Comparison of ENCODE assay signal across 20 cellular contexts in genomic region chr7:100449190-100449795, GRCh38. TPM values are rescaled to one million over a fixed set of nuclear protein-coding genes. Genes with fewer than 3 reads are reported as not detected.
DNase-seq lines count a peak whose midpoint lies in the region; ATAC-seq and TF ChIP-seq lines count a peak whose summit lies in the region.
"Had no signal": no experiment of that assay in that cellular context is flagged by ENCODE, and none has a peak within 500 bp of the region (broad histone marks: within the 10 kb centered on the region; RNA-seq: fewer than 3 reads in every experiment).

No MANE protein-coding gene starts in this region.

- H3K23ac ChIP-seq in mesenchymal stem cell (ENCODE audit: low read length in 2 of 2): no peak overlapping the region

- peak overlapping the region; percentile 70 for H2BK15ac ChIP-seq in mesenchymal stem cell (ENCODE audit: low read depth, poor library complexity, severe bottlenecking)

- H3K4me3 ChIP-seq in heart right ventricle: peak overlapping the region in 3 of 10 donors; percentile 50 to 67 (median 60)
- no peak overlapping the region for H3K4me3 ChIP-seq in mesenchymal stem cell (ENCODE audit: insufficient read depth in 1 of 2, low read depth in 1 of 2, low read length in 2 of 2)
- no peak overlapping the region for H3K4me3 ChIP-seq in left lung

- no peak overlapping the region for H2BK5ac ChIP-seq in mesenchymal stem cell (ENCODE audit: low read depth, low read length, poor library complexity, severe bottlenecking)

- H3K9ac ChIP-seq in mesenchymal stem cell (ENCODE audit: low read length): peak overlapping the region; percentile 22

- no peak overlapping the region for H2BK12ac ChIP-seq in mesenchymal stem cell (ENCODE audit: low read length in 2 of 2)

- no peak overlapping the region for H3K14ac ChIP-seq in mesenchymal stem cell (ENCODE audit: low read length in 2 of 2)

- no peak overlapping the region for H2AK5ac ChIP-seq in mesenchymal stem cell (ENCODE audit: low read length, severe bottlenecking)

- no peak overlapping the region for H3K18ac ChIP-seq in mesenchymal stem cell (ENCODE audit: low read depth in 1 of 2, low read length in 2 of 2)

- no peaks in the 10 kb centered on the region for H3K9me3 ChIP-seq in heart right ventricle
- H3K9me3 ChIP-seq in mesenchymal stem cell (ENCODE audit: control insufficient read depth, low read length): no peaks in the 10 kb centered on the region
- H3K9me3 ChIP-seq in left lung: no peaks in the 10 kb centered on the region
- H3K9me3 ChIP-seq: upper lobe of right lung had no signal

- no peaks in the 10 kb centered on the region for H3K27me3 Mint-ChIP-seq in activated T-helper 1 cell treated with anti-CD3 and anti-CD28 coated beads, Interleukin-12 subunit alpha, Interleukin-12 subunit beta, Interleukin-2, Interleukin-4 antibody, amounts not matched to agents 30 ng/mL and 10 ng/mL and 1 ng/mL, durations not matched to agents 14 hours and 24 hours and 36 hours (ENCODE audit: insufficient read depth)
- no peaks in the 10 kb centered on the region for H3K27me3 Mint-ChIP-seq in type B pancreatic cell
- H3K27me3 Mint-ChIP-seq: stimulated activated naive CD8-positive, alpha-beta T cell treated with anti-CD3 and anti-CD28 coated beads, Interleukin-15, Interleukin-2, amounts not matched to agents 100 ng/mL and 50 ng/mL, for 24 hours had no signal

- H3K36me3 Mint-ChIP-seq in activated T-helper 1 cell treated with anti-CD3 and anti-CD28 coated beads, Interleukin-12 subunit alpha, Interleukin-12 subunit beta, Interleukin-2, Interleukin-4 antibody, amounts not matched to agents 30 ng/mL and 10 ng/mL and 1 ng/mL, durations not matched to agents 14 hours and 24 hours and 36 hours (ENCODE audit: low read depth): no peaks in the 10 kb centered on the region
- H3K36me3 Mint-ChIP-seq in type B pancreatic cell: no peaks in the 10 kb centered on the region

- peaks cover 17% of the 10 kb centered on the region for H3K4me1 Mint-ChIP-seq in activated T-helper 1 cell treated with anti-CD3 and anti-CD28 coated beads, Interleukin-12 subunit alpha, Interleukin-12 subunit beta, Interleukin-2, Interleukin-4 antibody, amounts not matched to agents 30 ng/mL and 10 ng/mL and 1 ng/mL, durations not matched to agents 14 hours and 24 hours and 36 hours (ENCODE audit: low read depth)
- H3K4me1 Mint-ChIP-seq in type B pancreatic cell (ENCODE audit: unreplicated experiment): peaks cover 3% of the 10 kb centered on the region

- H3K9me3 Mint-ChIP-seq in activated T-helper 1 cell treated with anti-CD3 and anti-CD28 coated beads, Interleukin-12 subunit alpha, Interleukin-12 subunit beta, Interleukin-2, Interleukin-4 antibody, amounts not matched to agents 30 ng/mL and 10 ng/mL and 1 ng/mL, durations not matched to agents 14 hours and 24 hours and 36 hours: no peaks in the 10 kb centered on the region
- H3K9me3 Mint-ChIP-seq in type B pancreatic cell: no peaks in the 10 kb centered on the region
- H3K9me3 Mint-ChIP-seq: stimulated activated naive CD8-positive, alpha-beta T cell treated with anti-CD3 and anti-CD28 coated beads, Interleukin-15, Interleukin-2, amounts not matched to agents 100 ng/mL and 50 ng/mL, for 24 hours; T-helper 1 cell treated with Interleukin-12 subunit alpha and Interleukin-12 subunit beta and Interleukin-4 antibody, amounts not matched to agents 30 μg/mL and 1 μg/mL, for 36 hours had no signal

- DNase-seq in heart right ventricle (no peak), Right ventricle myocardium superior (no peak), mesenchymal stem cell (no peak), type B pancreatic cell (ENCODE audit: extremely low spot score, unreplicated experiment) (no peak), LoVo (ENCODE audit: low spot score) (no peak), left lung (no peak), D341Med (ENCODE audit: low spot score) (no peak)
- DNase-seq in activated T-helper 1 cell treated with anti-CD3 and anti-CD28 coated beads, Interleukin-12 subunit alpha, Interleukin-12 subunit beta, Interleukin-2, Interleukin-4 antibody, amounts not matched to agents 30 ng/mL and 10 ng/mL and 1 ng/mL, durations not matched to agents 14 hours and 24 hours and 36 hours (ENCODE audit: low spot score): no peak
- DNase-seq: ACHN; activated naive CD4-positive, alpha-beta T cell treated with Interleukin-2 at 50 U/mL for 16 hours; DMS53; GM23248; kidney glomerular epithelial cell; NCI-H1417; NCI-H526 treated with DMSO at 0.1 percent for 48 hours; upper lobe of right lung had no signal

- no peak overlapping the region for H3K4me2 ChIP-seq in mesenchymal stem cell (ENCODE audit: low read length, poor library complexity, severe bottlenecking)

- H3K27me3 ChIP-seq in heart right ventricle (no peaks in the 10 kb centered on the region), mesenchymal stem cell (ENCODE audit: control insufficient read depth in 1 of 2, insufficient read depth in 1 of 2, low read length in 2 of 2) (no peaks in the 10 kb centered on the region), left lung (no peaks in the 10 kb centered on the region)
- H3K27me3 ChIP-seq: upper lobe of right lung had no signal

- no peak overlapping the region for H3K27ac Mint-ChIP-seq in activated T-helper 1 cell treated with anti-CD3 and anti-CD28 coated beads, Interleukin-12 subunit alpha, Interleukin-12 subunit beta, Interleukin-2, Interleukin-4 antibody, amounts not matched to agents 30 ng/mL and 10 ng/mL and 1 ng/mL, durations not matched to agents 14 hours and 24 hours and 36 hours
- no peak overlapping the region for H3K27ac Mint-ChIP-seq in type B pancreatic cell
- H3K27ac Mint-ChIP-seq: T-helper 1 cell treated with Interleukin-12 subunit alpha and Interleukin-12 subunit beta and Interleukin-4 antibody, amounts not matched to agents 30 μg/mL and 1 μg/mL, for 36 hours had no signal

- H3K4me1 ChIP-seq in heart right ventricle (peaks cover 0 to 32% (median 22%) of the 10 kb centered on the region in 9 donors), mesenchymal stem cell (ENCODE audit: control insufficient read depth, insufficient read depth, low read depth, low read length) (peaks cover 21% of the 10 kb centered on the region), left lung (peaks cover 0 to 37% of the 10 kb centered on the region in 2 donors)

- H4K91ac ChIP-seq in mesenchymal stem cell (ENCODE audit: low read length): no peak overlapping the region

- no peaks in the 10 kb centered on the region for H3K79me1 ChIP-seq in mesenchymal stem cell (replicated peaks; ENCODE audit: low read length, poor library complexity, severe bottlenecking)

- H2BK120ac ChIP-seq in mesenchymal stem cell (ENCODE audit: low read depth, low read length): no peak overlapping the region

- H3K27ac ChIP-seq in heart right ventricle: peak overlapping the region in 7 of 10 donors; percentile 88 to 94 (median 90)
- H3K27ac ChIP-seq in mesenchymal stem cell (ENCODE audit: low read length, poor library complexity, severe bottlenecking): no peak overlapping the region
- no peak overlapping the region for H3K27ac ChIP-seq in left lung
- H3K27ac ChIP-seq: coronary artery, GM23248, upper lobe of right lung had no signal

- 86% methylated on average over 13 of the region's 13 CpGs for WGBS in heart right ventricle, 2 donors
- WGBS in mesenchymal stem cell: 94% methylated on average over 13 of the region's 13 CpGs

- H2AFZ ChIP-seq in mesenchymal stem cell (ENCODE audit: low read depth, low read length): no peak overlapping the region

- H3K36me3 ChIP-seq in heart right ventricle (no peaks in the 10 kb centered on the region), mesenchymal stem cell (ENCODE audit: control insufficient read depth in 1 of 2, insufficient read depth in 2 of 2, low read depth in 1 of 2, low read length in 2 of 2) (no peaks in the 10 kb centered on the region), left lung (no peaks in the 10 kb centered on the region)
- H3K36me3 ChIP-seq: upper lobe of right lung had no signal

- intact Hi-C loops in heart right ventricle (cut with DNase I) (no loop called here), Right ventricle myocardium superior (cut with DNase I) (no loop called here), left lung (cut with DNase I) (no loop called here)
- intact Hi-C loops in activated T-helper 1 cell treated with anti-CD3 and anti-CD28 coated beads, Interleukin-12 subunit alpha, Interleukin-12 subunit beta, Interleukin-2, Interleukin-4 antibody, amounts not matched to agents 30 ng/mL and 10 ng/mL and 1 ng/mL, durations not matched to agents 14 hours and 24 hours and 36 hours (cut with micrococcal nuclease): no loop called here

- ATAC-seq in heart right ventricle (no peak), Right ventricle myocardium superior (ENCODE audit: poor library complexity) (no peak), left lung (no peak)
- ATAC-seq: upper lobe of right lung had no signal

- peak overlapping the region; percentile 22 for H3K4me3 Mint-ChIP-seq in activated T-helper 1 cell treated with anti-CD3 and anti-CD28 coated beads, Interleukin-12 subunit alpha, Interleukin-12 subunit beta, Interleukin-2, Interleukin-4 antibody, amounts not matched to agents 30 ng/mL and 10 ng/mL and 1 ng/mL, durations not matched to agents 14 hours and 24 hours and 36 hours
- peak overlapping the region; percentile 47 for H3K4me3 Mint-ChIP-seq in type B pancreatic cell
- H3K4me3 Mint-ChIP-seq: CD14-positive monocyte had no signal

- no peak overlapping the region for H3K4ac ChIP-seq in mesenchymal stem cell (ENCODE audit: low read depth in 1 of 2, low read length in 2 of 2)

- TF ChIP-seq CTCF in heart right ventricle (IDR thresholded peaks at IDR 0.05) (no peak), type B pancreatic cell (conservative IDR thresholded peaks at IDR 0.05) (no peak), left lung (IDR thresholded peaks at IDR 0.05) (no peak)

- peak overlapping the region; percentile 82 for H4K8ac ChIP-seq in mesenchymal stem cell (ENCODE audit: low read length)

RNA-seq across cellular contexts. Expression of gene PPP1R35, which starts 13.0 kb away (rescaled TPM):
- 10 to 100 TPM in 7 of 10 donors, 1 to 10 TPM in 3; 7.5 to 18.2 (median 11.3) TPM for total RNA-seq in heart right ventricle
- 10 to 100 TPM; 30.3 to 60.4 TPM for polyA plus RNA-seq in heart right ventricle
- total RNA-seq in Right ventricle myocardium superior: 10.9 TPM
- 57.6 and 58.6 TPM in 2 replicates for total RNA-seq in activated T-helper 1 cell treated with anti-CD3 and anti-CD28 coated beads, Interleukin-12 subunit alpha, Interleukin-12 subunit beta, Interleukin-2, Interleukin-4 antibody, amounts not matched to agents 30 ng/mL and 10 ng/mL and 1 ng/mL, durations not matched to agents 14 hours and 24 hours and 36 hours
- 45.2 TPM for polyA plus RNA-seq in mesenchymal stem cell (2013, experiment 1 of 2)
- polyA plus RNA-seq in mesenchymal stem cell (2013, experiment 2 of 2): 47.7 TPM
- total RNA-seq in type B pancreatic cell (ENCODE audit: low replicate concordance): 31.4 and 33.8 TPM in 2 replicates
- 10 to 100 TPM; 22.7 to 27.0 TPM for total RNA-seq in left lung

RNA-seq across cellular contexts. Expression of gene SPACDR, which starts 14.8 kb away (rescaled TPM):
- total RNA-seq in heart right ventricle (1 to 10 TPM in 2 of 10 donors, under 1 TPM in 4, not detected in 4; 0.28 to 1.1 (median 0.54) TPM), Right ventricle myocardium superior (0.81 TPM), type B pancreatic cell (ENCODE audit: low replicate concordance) (1.4 and 2.8 TPM in 2 replicates), left lung (1 to 10 TPM in 1 of 2 donors, under 1 TPM in 1; 0.41 to 1.9 TPM)
- 1 to 10 TPM in 1 of 2 donors, under 1 TPM in 1; 0.93 to 1.3 TPM for polyA plus RNA-seq in heart right ventricle
- 2.8 and 2.9 TPM in 2 replicates for total RNA-seq in activated T-helper 1 cell treated with anti-CD3 and anti-CD28 coated beads, Interleukin-12 subunit alpha, Interleukin-12 subunit beta, Interleukin-2, Interleukin-4 antibody, amounts not matched to agents 30 ng/mL and 10 ng/mL and 1 ng/mL, durations not matched to agents 14 hours and 24 hours and 36 hours
- 0.47 TPM for polyA plus RNA-seq in mesenchymal stem cell (2013, experiment 1 of 2)
- polyA plus RNA-seq in mesenchymal stem cell (2013, experiment 2 of 2): 0.56 TPM
- total RNA-seq: GM23248 had no signal

RNA-seq across cellular contexts. Expression of gene MEPCE, which starts 19.7 kb away (rescaled TPM):
- total RNA-seq in heart right ventricle: 10 to 100 TPM; 17.2 to 27.7 (median 23.0) TPM
- polyA plus RNA-seq in heart right ventricle: 10 to 100 TPM; 15.1 to 18.7 TPM
- total RNA-seq in Right ventricle myocardium superior: 22.2 TPM
- total RNA-seq in activated T-helper 1 cell treated with anti-CD3 and anti-CD28 coated beads, Interleukin-12 subunit alpha, Interleukin-12 subunit beta, Interleukin-2, Interleukin-4 antibody, amounts not matched to agents 30 ng/mL and 10 ng/mL and 1 ng/mL, durations not matched to agents 14 hours and 24 hours and 36 hours: 57.6 and 58.8 TPM in 2 replicates
- polyA plus RNA-seq in mesenchymal stem cell (2013, experiment 1 of 2): 17.9 TPM
- polyA plus RNA-seq in mesenchymal stem cell (2013, experiment 2 of 2): 17.3 TPM
- 27.5 and 36.6 TPM in 2 replicates for total RNA-seq in type B pancreatic cell (ENCODE audit: low replicate concordance)
- total RNA-seq in left lung: 10 to 100 TPM; 25.0 to 33.0 TPM

RNA-seq across cellular contexts. Expression of gene ZCWPW1, which starts 20.8 kb away (rescaled TPM):
- total RNA-seq in heart right ventricle (1 to 10 TPM; 3.3 to 5.5 (median 4.0) TPM), Right ventricle myocardium superior (5.4 TPM), type B pancreatic cell (ENCODE audit: low replicate concordance) (2.2 and 2.7 TPM in 2 replicates), left lung (1 to 10 TPM; 2.9 to 4.1 TPM)
- polyA plus RNA-seq in heart right ventricle: 1 to 10 TPM; 7.2 to 7.5 TPM
- 2.0 and 2.4 TPM in 2 replicates for total RNA-seq in activated T-helper 1 cell treated with anti-CD3 and anti-CD28 coated beads, Interleukin-12 subunit alpha, Interleukin-12 subunit beta, Interleukin-2, Interleukin-4 antibody, amounts not matched to agents 30 ng/mL and 10 ng/mL and 1 ng/mL, durations not matched to agents 14 hours and 24 hours and 36 hours
- polyA plus RNA-seq in mesenchymal stem cell (2013, experiment 1 of 2): 1.3 TPM
- 0.93 TPM for polyA plus RNA-seq in mesenchymal stem cell (2013, experiment 2 of 2)

RNA-seq across cellular contexts. Expression of gene TSC22D4, which starts 29.7 kb away (rescaled TPM):
- total RNA-seq in heart right ventricle (10 to 100 TPM; 36.0 to 72.3 (median 46.7) TPM), Right ventricle myocardium superior (47.4 TPM), type B pancreatic cell (ENCODE audit: low replicate concordance) (45.3 and 57.6 TPM in 2 replicates), left lung (10 to 100 TPM; 50.1 to 55.6 TPM)
- polyA plus RNA-seq in heart right ventricle: 10 to 100 TPM; 46.0 to 53.7 TPM
- total RNA-seq in activated T-helper 1 cell treated with anti-CD3 and anti-CD28 coated beads, Interleukin-12 subunit alpha, Interleukin-12 subunit beta, Interleukin-2, Interleukin-4 antibody, amounts not matched to agents 30 ng/mL and 10 ng/mL and 1 ng/mL, durations not matched to agents 14 hours and 24 hours and 36 hours: 126 and 134 TPM in 2 replicates
- 47.5 TPM for polyA plus RNA-seq in mesenchymal stem cell (2013, experiment 1 of 2)
- 47.0 TPM for polyA plus RNA-seq in mesenchymal stem cell (2013, experiment 2 of 2)

Comparison
In these comparisons a context has a peak if more than half of its experiments do, and no peak if none do; other contexts are left out.
1. H3K27ac ChIP-seq: peak in heart right ventricle (7 of 10); none in mesenchymal stem cell (single experiment) and left lung (0 of 2).